In genomic region chr14:24995016-24995415, GRCh38 we compare ENCODE assay signal across 6 cellular contexts. TPM values are rescaled to one million over a fixed set of nuclear protein-coding genes. Genes with fewer than 3 reads are reported as not detected.
"Had no signal": no experiment of that assay in that cellular context is flagged by ENCODE, and none has a peak within 500 bp of the region (broad histone marks: within the 10 kb centered on the region; RNA-seq: fewer than 3 reads in every experiment).

No MANE protein-coding gene starts in this region.

- DNase-seq: IMR-90, KBM-7, KG1 had no signal

- ATAC-seq: HepG2, K562 had no signal

RNA-seq across cellular contexts. Expression of gene STXBP6, which starts 54.9 kb away (rescaled TPM):
- polyA plus RNA-seq: IgD-negative memory B cell had no signal
